In genomic region chr15:91409430-91409829, GRCh38 we compare ENCODE assay signal across 3 cellular contexts.
TF ChIP-seq lines count a peak whose summit lies in the region.

No MANE protein-coding gene starts in this region.

TF ChIP-seq in SK-N-SH treated with all-trans-retinoic acid at 6 μM for 48 hours, 23 proteins besides CTCF, POLR2A, EP300 and RAD21 (continued from another document):
- no peak for TF ChIP-seq PATZ1 (CRISPR knock-in tag; IDR thresholded peaks at IDR 0.05; ENCODE audit: borderline replicate concordance)

TF ChIP-seq in SK-N-SH, 30 proteins besides CTCF, POLR2A, EP300 and RAD21 (continued from another document):
- TF ChIP-seq SIN3A (IDR thresholded peaks at IDR 0.05; ENCODE audit: borderline replicate concordance, low read depth, low read length) (no peak), PBX3 (IDR thresholded peaks at IDR 0.05) (no peak), YY1 (IDR thresholded peaks at IDR 0.05; ENCODE audit: low read depth) (no peak), IRF3 (IDR thresholded peaks at IDR 0.05; ENCODE audit: low read depth, low read length) (no peak), ZBTB33 (IDR thresholded peaks at IDR 0.05; ENCODE audit: borderline replicate concordance, low read depth) (no peak), RFX5 (IDR thresholded peaks at IDR 0.05; ENCODE audit: low read length) (no peak), TAF1 (IDR thresholded peaks at IDR 0.05; ENCODE audit: borderline replicate concordance, low read depth, low read length) (no peak), FOXM1 (IDR thresholded peaks at IDR 0.05; ENCODE audit: low read depth) (no peak), FOXJ3 (CRISPR knock-in tag; IDR thresholded peaks at IDR 0.05) (no peak), JUND (IDR thresholded peaks at IDR 0.05) (no peak)

TF ChIP-seq in GM23338, 12 proteins besides CTCF, POLR2A, EP300 and RAD21 (continued from another document):
- TF ChIP-seq REST (IDR thresholded peaks at IDR 0.05; ENCODE audit: unreplicated experiment): no peak
- TF ChIP-seq EZH2 (IDR thresholded peaks at IDR 0.05; ENCODE audit: low read depth, unreplicated experiment): no peak
- no peak for TF ChIP-seq POLR2AphosphoS5 (IDR thresholded peaks at IDR 0.05; ENCODE audit: low read depth)
- TF ChIP-seq ZNF114 (CRISPR knock-in tag; IDR thresholded peaks at IDR 0.05): no peak
- TF ChIP-seq ZNF462 (CRISPR knock-in tag; IDR thresholded peaks at IDR 0.05): no peak
- TF ChIP-seq CREB1 (CRISPR knock-in tag; IDR thresholded peaks at IDR 0.05; ENCODE audit: low read depth): no peak
TF ChIP-seq in GM23338: peak in this region for 0.
